26 cellular contexts compared by ENCODE assay signal in the genomic region with DNA sequence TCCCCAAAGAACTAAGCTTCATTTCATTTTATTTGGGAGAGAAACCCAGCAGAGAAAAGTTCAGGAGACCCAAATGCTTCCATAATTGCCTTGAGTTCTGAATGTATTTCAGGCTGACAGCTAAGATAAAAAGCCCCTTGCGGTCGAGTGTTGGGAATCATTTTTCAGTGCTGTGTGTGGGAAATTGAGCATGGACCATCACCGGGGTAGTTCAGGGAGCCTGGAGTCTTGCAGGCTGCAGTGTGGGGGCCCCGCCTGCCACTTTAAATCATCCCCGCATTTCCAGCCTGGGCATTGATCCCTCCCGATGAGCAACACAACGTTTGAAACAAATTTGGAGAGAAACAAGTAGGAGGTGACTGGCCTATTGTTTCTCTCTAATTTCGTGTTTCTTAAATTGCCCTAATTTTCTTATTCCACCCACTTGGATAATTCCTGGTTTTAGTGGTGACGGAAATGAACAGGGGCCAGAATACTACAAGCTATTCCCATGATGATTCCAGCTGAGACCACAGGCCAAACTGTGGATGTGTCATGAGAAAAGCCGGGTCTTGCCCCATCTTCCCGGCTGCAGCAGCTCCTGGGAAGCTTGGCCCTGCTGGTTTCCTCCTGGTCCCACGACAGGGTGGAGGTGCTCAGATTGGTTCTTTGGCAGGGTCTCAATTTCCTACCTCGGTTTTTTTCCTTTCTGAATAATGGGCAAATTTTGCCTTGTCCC.
DNase-seq lines count a peak whose midpoint lies in the region; ATAC-seq and TF ChIP-seq lines count a peak whose summit lies in the region.
"Had no signal": no experiment of that assay in that cellular context is flagged by ENCODE, and none has a peak within 500 bp of the region (broad histone marks: within the 10 kb centered on the region; RNA-seq: fewer than 3 reads in every experiment).

No MANE protein-coding gene starts in this region.

- H3K4me3 ChIP-seq in heart right ventricle (no peak overlapping the region), skeletal muscle tissue (ENCODE audit: low read length in 3 of 3) (no peak overlapping the region)
- H3K4me3 ChIP-seq: gastroesophageal sphincter, upper lobe of right lung had no signal

- peak; percentile 84 for DNase-seq in GM03348 (ENCODE audit: low spot score)
- peak; percentile 40 for DNase-seq in astrocyte of the hippocampus (ENCODE audit: low read depth, low spot score)
- DNase-seq in heart right ventricle = peak in 1 of 2 donors; percentile 43
- DNase-seq in DMS79 treated with DMSO at 0.1 percent for 48 hours (lab: John Stamatoyannopoulos, UW) = no peak
- DNase-seq in NCI-H146 treated with DMSO at 0.1 percent for 48 hours (lab: John Stamatoyannopoulos, UW; ENCODE audit: unreplicated experiment) = no peak
- no peak for DNase-seq in activated CD8-positive, alpha-beta memory T cell treated with anti-CD3 and anti-CD28 coated beads, Interleukin-2, amount 50 U/mL, for 48 hours
- DNase-seq: activated CD4-positive, alpha-beta memory T cell treated with anti-CD3 and anti-CD28 coated beads for 36 hours; activated CD4-positive, CD25-positive, alpha-beta regulatory T cell; activated effector memory CD4-positive, alpha-beta T cell treated with anti-CD3 and anti-CD28 coated beads, Interleukin-2, amount 50 U/mL, for 16 hours; activated naive CD8-positive, alpha-beta T cell treated with anti-CD3 and anti-CD28 coated beads, Interleukin-2, amount 50 U/mL, for 24 hours; CD4-positive, alpha-beta T cell; dermis blood vessel endothelial cell; DMS 273 treated with DMSO at 0.1 percent for 48 hours; KG1; mammary epithelial cell; MV-4-11; NCI-H187; NCI-H69; nucleus accumbens; SW 1271; upper lobe of right lung had no signal

- peaks cover 0 to 15% (median 4%) of the 10 kb centered on the region in 7 donors for H3K27me3 ChIP-seq in heart right ventricle
- H3K27me3 ChIP-seq in skeletal muscle tissue (ENCODE audit: control insufficient read depth in 3 of 3, insufficient read depth in 3 of 3, low read length in 3 of 3) = peaks cover 3 to 13% (median 5%) of the 10 kb centered on the region in 3 donors

- intact Hi-C loops in heart right ventricle (cut with DNase I) = no loop called here

- H3K27ac ChIP-seq in heart right ventricle (peak overlapping the region in 9 of 10 donors; percentile 3 to 70 (median 53)), skeletal muscle tissue (ENCODE audit: low read depth, low read length) (peak overlapping the region; percentile 33)
- H3K27ac ChIP-seq: gastroesophageal sphincter, RWPE1, upper lobe of right lung had no signal

- H3K36me3 ChIP-seq in heart right ventricle (no peaks in the 10 kb centered on the region), skeletal muscle tissue (ENCODE audit: control insufficient read depth in 3 of 3, insufficient read depth in 3 of 3, low read length in 3 of 3) (no peaks in the 10 kb centered on the region)
- H3K36me3 ChIP-seq: gastroesophageal sphincter, upper lobe of right lung had no signal

- WGBS in heart right ventricle, 2 donors = 50 to 55% methylated on average over 13 of the region's 13 CpGs

- H3K9me3 ChIP-seq in heart right ventricle = no peaks in the 10 kb centered on the region
- H3K9me3 ChIP-seq in skeletal muscle tissue (ENCODE audit: control insufficient read depth in 3 of 3, low read length in 3 of 3) = no peaks in the 10 kb centered on the region
- H3K9me3 ChIP-seq: upper lobe of right lung had no signal

- peak; percentile 58 to 86 (median 74) for ATAC-seq in heart right ventricle
- ATAC-seq in GM21360 (IDR thresholded peaks at IDR 0.05; ENCODE audit: unreplicated experiment) = no peak
- ATAC-seq: activated naive CD8-positive, alpha-beta T cell treated with anti-CD3 and anti-CD28 coated beads, Interleukin-2, amount 50 U/mL, for 24 hours; gastroesophageal sphincter; HCT116; upper lobe of right lung had no signal

- peak overlapping the region in 1 of 3 donors; percentile 25 for H3K9ac ChIP-seq in skeletal muscle tissue (ENCODE audit: low read depth in 1 of 3, low read length in 3 of 3)

- peaks cover 0 to 25% (median 5%) of the 10 kb centered on the region in 9 donors for H3K4me1 ChIP-seq in heart right ventricle
- H3K4me1 ChIP-seq in skeletal muscle tissue (ENCODE audit: control insufficient read depth in 3 of 3, insufficient read depth in 3 of 3, low read length in 3 of 3) = peaks cover 0 to 3% (median 0%) of the 10 kb centered on the region in 3 donors
- H3K4me1 ChIP-seq: gastroesophageal sphincter, upper lobe of right lung had no signal

- TF ChIP-seq CTCF in heart right ventricle (IDR thresholded peaks at IDR 0.05) = peak in 1 of 9 donors; percentile 5

Comparison
In these comparisons a context has a peak if more than half of its experiments do, and no peak if none do; other contexts are left out.
1. DNase-seq: peak in GM03348 (single experiment) and astrocyte of the hippocampus (single experiment); none in DMS79 treated with DMSO at 0.1 percent for 48 hours (single experiment), NCI-H146 treated with DMSO at 0.1 percent for 48 hours (single experiment) and activated CD8-positive, alpha-beta memory T cell treated with anti-CD3 and anti-CD28 coated beads, Interleukin-2, amount 50 U/mL, for 48 hours (single experiment).